Comparison of ENCODE assay signal across 2 cellular contexts in genomic region chr9:136672431-136673087, GRCh38.
A peak's percentile ranks its signal among the peaks of the same experiment; 100 is the strongest.
TF ChIP-seq lines count a peak whose summit lies in the region.

No MANE protein-coding gene starts in this region.

TF ChIP-seq in HEK293, 187 proteins besides CTCF, POLR2A, EP300 and RAD21 (continued from another document):
- TF ChIP-seq ZBTB10 (tag by site-specific recombination; IDR thresholded peaks at IDR 0.05), result no peak

TF ChIP-seq in K562, 482 proteins besides CTCF, POLR2A, EP300 and RAD21 (continued from another document and continues in another):
- TF ChIP-seq ZNF407 (IDR thresholded peaks at IDR 0.05; ENCODE audit: low read depth), result no peak
- no peak for TF ChIP-seq RBM14 (IDR thresholded peaks at IDR 0.05; ENCODE audit: borderline replicate concordance, insufficient read depth, low read depth, low read length)
- TF ChIP-seq NCOR1 (IDR thresholded peaks at IDR 0.05), result no peak
- TF ChIP-seq SAFB (IDR thresholded peaks at IDR 0.05; ENCODE audit: borderline replicate concordance, low read depth, low read length), result peak; percentile 69
- no peak for TF ChIP-seq ZFX (CRISPR knock-in tag; IDR thresholded peaks at IDR 0.05)
- TF ChIP-seq VEZF1 (CRISPR knock-in tag; IDR thresholded peaks at IDR 0.05), result no peak
- peak; percentile 35 for TF ChIP-seq KDM5B (IDR thresholded peaks at IDR 0.05; ENCODE audit: insufficient replicate concordance, low read depth, low read length)
- 0 out of 2 replicates have a peak, but pooled peaks have one; percentile 48 for TF ChIP-seq ZNF764 (CRISPR knock-in tag; IDR thresholded peaks at IDR 0.05; ENCODE audit: low read depth)
- 0 out of 2 replicates have a peak, but pooled peaks have one; percentile 17 for TF ChIP-seq BHLHE40 (IDR thresholded peaks at IDR 0.05; ENCODE audit: low read length)
- TF ChIP-seq HDAC1 (IDR thresholded peaks at IDR 0.05), result no peak
- no peak for TF ChIP-seq CBFA2T3 (IDR thresholded peaks at IDR 0.05)
- peak; percentile 32; the same call in 1 of the 2 replicates for TF ChIP-seq OTX1 (CRISPR knock-in tag; IDR thresholded peaks at IDR 0.05)
- peak; percentile 35 for TF ChIP-seq RBM22 (IDR thresholded peaks at IDR 0.05; ENCODE audit: low read depth, low read length, poor library complexity, severe bottlenecking)
- TF ChIP-seq CREB3 (tag; conservative IDR thresholded peaks at IDR 0.05; ENCODE audit: low read depth), result no peak
- no peak for TF ChIP-seq NCOA2 (IDR thresholded peaks at IDR 0.05; ENCODE audit: partially characterized antibody in 2 of 2)
- no peak for TF ChIP-seq GTF2E2 (tag; IDR thresholded peaks at IDR 0.05)
- TF ChIP-seq FOXK2 (conservative IDR thresholded peaks at IDR 0.05 in 1 of 2, IDR thresholded peaks at IDR 0.05 in 1 of 2; ENCODE audit: low read depth in 2 of 2), result no peak
- TF ChIP-seq ZNF3 (CRISPR knock-in tag; IDR thresholded peaks at IDR 0.05), result no peak
- TF ChIP-seq RB1 (IDR thresholded peaks at IDR 0.05; ENCODE audit: low read depth), result no peak
- TF ChIP-seq ATF3 (IDR thresholded peaks at IDR 0.05), result no peak
- TF ChIP-seq ATF3 (CRISPR knock-in tag; conservative IDR thresholded peaks at IDR 0.05), result no peak
- TF ChIP-seq STAT5A (IDR thresholded peaks at IDR 0.05; ENCODE audit: borderline replicate concordance, low read length), result no peak
- TF ChIP-seq RBFOX2 (IDR thresholded peaks at IDR 0.05; ENCODE audit: low read depth, low read length), result no peak
- TF ChIP-seq HES1 (IDR thresholded peaks at IDR 0.05; ENCODE audit: low read depth), result no peak
- no peak for TF ChIP-seq CHAMP1 (IDR thresholded peaks at IDR 0.05)
- no peak for TF ChIP-seq FOXA1 (IDR thresholded peaks at IDR 0.05; ENCODE audit: borderline replicate concordance)
- no peak for TF ChIP-seq PCBP1 (IDR thresholded peaks at IDR 0.05; ENCODE audit: low read depth, low read length, poor library complexity, severe bottlenecking)
- no peak for TF ChIP-seq ELF1 (tag; IDR thresholded peaks at IDR 0.05)
- no peak for TF ChIP-seq CCAR2 (IDR thresholded peaks at IDR 0.05; ENCODE audit: low read depth, low read length)
- TF ChIP-seq MIER1 (IDR thresholded peaks at IDR 0.05; ENCODE audit: low read depth), result no peak
- TF ChIP-seq EZH2 (IDR thresholded peaks at IDR 0.05; ENCODE audit: borderline replicate concordance, low read depth, low read length), result no peak
- TF ChIP-seq ZC3H8 (IDR thresholded peaks at IDR 0.05), result no peak
- peak; percentile 16 for TF ChIP-seq SMAD1 (IDR thresholded peaks at IDR 0.05; ENCODE audit: low read depth, low read length, partially characterized antibody)
- TF ChIP-seq ZBTB7A (IDR thresholded peaks at IDR 0.05; ENCODE audit: borderline replicate concordance, control insufficient read depth, low read depth, low read length), result peak; percentile 59; the same call in 1 of the 2 replicates
- TF ChIP-seq SMARCA4 (IDR thresholded peaks at IDR 0.05), result no peak
- no peak for TF ChIP-seq GMEB1 (CRISPR knock-in tag; IDR thresholded peaks at IDR 0.05)
- 0 out of 2 replicates have a peak, but pooled peaks have one; percentile 11 for TF ChIP-seq ZNF717 (CRISPR knock-in tag; IDR thresholded peaks at IDR 0.05)
- TF ChIP-seq HNRNPLL (IDR thresholded peaks at IDR 0.05; ENCODE audit: low read depth, low read length, poor library complexity, severe bottlenecking), result no peak
- no peak for TF ChIP-seq ZNF146 (CRISPR knock-in tag; IDR thresholded peaks at IDR 0.05; ENCODE audit: unreplicated experiment)
- no peak for TF ChIP-seq LARP7 (IDR thresholded peaks at IDR 0.05)
- 0 out of 2 replicates have a peak, but pooled peaks have one; percentile 35 for TF ChIP-seq NFIC (IDR thresholded peaks at IDR 0.05)
- no peak for TF ChIP-seq ZNF239 (CRISPR knock-in tag; IDR thresholded peaks at IDR 0.05)
- no peak for TF ChIP-seq HNRNPH1 (optimal IDR thresholded peaks at IDR 0.05; ENCODE audit: low read depth, low read length)
- TF ChIP-seq ADNP (tag; IDR thresholded peaks at IDR 0.05), result no peak
- TF ChIP-seq C11orf30 (IDR thresholded peaks at IDR 0.05; ENCODE audit: low read depth), result no peak
- no peak for TF ChIP-seq ETS2 (tag; IDR thresholded peaks at IDR 0.05; ENCODE audit: borderline replicate concordance, poor library complexity, severe bottlenecking)
- TF ChIP-seq CXXC5 (CRISPR knock-in tag; IDR thresholded peaks at IDR 0.05), result no peak
- no peak for TF ChIP-seq ZNF583 (CRISPR knock-in tag; IDR thresholded peaks at IDR 0.05)
- TF ChIP-seq POLR2AphosphoS5 (IDR thresholded peaks at IDR 0.05; ENCODE audit: control insufficient read depth, insufficient read depth, low read depth, low read length), result peak; percentile 10; the same call in 1 of the 2 replicates
- no peak for TF ChIP-seq SRF (CRISPR knock-in tag; IDR thresholded peaks at IDR 0.05)
- no peak for TF ChIP-seq NCOA1 (IDR thresholded peaks at IDR 0.05; ENCODE audit: low read depth)
- no peak for TF ChIP-seq TFAM (CRISPR knock-in tag; conservative IDR thresholded peaks at IDR 0.05)
- no peak for TF ChIP-seq GABPB2 (CRISPR knock-in tag; conservative IDR thresholded peaks at IDR 0.05)
- TF ChIP-seq ETS1 (conservative IDR thresholded peaks at IDR 0.05; ENCODE audit: control insufficient read depth, low read depth, low read length), result no peak; the same call in 1 of the 2 replicates
- TF ChIP-seq SRSF7 (optimal IDR thresholded peaks at IDR 0.05; ENCODE audit: low read depth, low read length), result no peak
